Comparison of ENCODE assay signal across 1 cellular context in genomic region chr11:57530596-57531507, GRCh38.
A peak's percentile ranks its signal among the peaks of the same experiment; 100 is the strongest.
TF ChIP-seq lines count a peak whose summit lies in the region.

Gene TIMM10, minus strand, starts transcription at chr11:57530754. Its CDS starts 565 bp downstream, at chr11:57530189.

TF ChIP-seq in WTC11, 78 proteins besides CTCF, POLR2A, EP300 and RAD21 (continued from another document):
- TF ChIP-seq, protein P1, sequence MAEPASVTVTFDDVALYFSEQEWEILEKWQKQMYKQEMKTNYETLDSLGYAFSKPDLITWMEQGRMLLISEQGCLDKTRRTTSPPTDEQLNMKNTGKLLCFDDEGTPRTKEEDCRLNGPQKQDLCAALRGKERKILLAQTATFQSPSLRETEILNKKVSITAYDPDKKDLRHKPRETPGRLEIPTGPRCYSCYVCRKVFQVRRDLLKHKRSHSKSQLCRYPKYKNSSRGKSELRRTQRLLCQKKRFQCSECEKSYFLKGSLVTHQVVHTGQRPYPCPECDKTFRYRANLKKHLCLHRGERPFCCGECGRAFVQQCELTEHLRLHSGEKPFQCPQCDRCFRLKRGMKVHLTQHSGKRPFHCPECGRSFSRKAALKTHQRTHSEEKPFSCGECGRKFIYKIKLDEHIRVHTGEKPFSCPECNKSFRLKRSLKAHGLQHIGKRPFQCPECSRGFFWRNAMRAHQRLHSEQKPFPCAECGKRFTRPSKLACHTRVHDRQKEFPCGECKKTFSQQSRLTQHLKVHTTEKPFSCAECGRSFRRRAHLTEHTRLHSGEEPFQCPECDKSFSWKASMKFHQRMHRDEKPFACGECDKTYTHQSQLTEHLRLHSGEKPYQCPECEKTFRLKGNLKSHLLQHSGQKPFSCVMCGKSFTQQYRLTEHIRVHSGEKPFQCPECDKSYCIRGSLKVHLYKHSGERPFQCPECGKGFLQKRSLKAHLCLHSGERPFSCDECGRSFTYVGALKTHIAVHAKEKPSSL (CRISPR knock-in tag; conservative IDR thresholded peaks at IDR 0.05), result no peak
- TF ChIP-seq ZNF121 (CRISPR knock-in tag; IDR thresholded peaks at IDR 0.05) (no peak), NR2C2 (CRISPR knock-in tag; IDR thresholded peaks at IDR 0.05) (no peak), SMAD4 (CRISPR knock-in tag; IDR thresholded peaks at IDR 0.05) (no peak), CDX4 (CRISPR knock-in tag; IDR thresholded peaks at IDR 0.05; ENCODE audit: borderline replicate concordance) (no peak), IRF2 (CRISPR knock-in tag; IDR thresholded peaks at IDR 0.05; ENCODE audit: borderline replicate concordance, low read depth) (no peak), CBFB (CRISPR knock-in tag; IDR thresholded peaks at IDR 0.05; ENCODE audit: low read depth) (no peak), KAT7 (CRISPR knock-in tag; IDR thresholded peaks at IDR 0.05; ENCODE audit: borderline replicate concordance) (0 out of 2 replicates have a peak, but pooled peaks have one; percentile 10), ESRRA (CRISPR knock-in tag; IDR thresholded peaks at IDR 0.05; ENCODE audit: borderline replicate concordance) (no peak), SP1 (CRISPR knock-in tag; conservative IDR thresholded peaks at IDR 0.05) (peak; percentile 59), NFYB (CRISPR knock-in tag; conservative IDR thresholded peaks at IDR 0.05; ENCODE audit: low read depth) (no peak), ZNF423 (CRISPR knock-in tag; IDR thresholded peaks at IDR 0.05) (no peak), ETV6 (CRISPR knock-in tag; IDR thresholded peaks at IDR 0.05) (peak; percentile 45; the same call in 1 of the 2 replicates), ARID4B (CRISPR knock-in tag; IDR thresholded peaks at IDR 0.05; ENCODE audit: borderline replicate concordance) (peak; percentile 65; the same call in 1 of the 2 replicates), GABPB1 (CRISPR knock-in tag; IDR thresholded peaks at IDR 0.05) (peak; percentile 76)
- TF ChIP-seq, protein P2, sequence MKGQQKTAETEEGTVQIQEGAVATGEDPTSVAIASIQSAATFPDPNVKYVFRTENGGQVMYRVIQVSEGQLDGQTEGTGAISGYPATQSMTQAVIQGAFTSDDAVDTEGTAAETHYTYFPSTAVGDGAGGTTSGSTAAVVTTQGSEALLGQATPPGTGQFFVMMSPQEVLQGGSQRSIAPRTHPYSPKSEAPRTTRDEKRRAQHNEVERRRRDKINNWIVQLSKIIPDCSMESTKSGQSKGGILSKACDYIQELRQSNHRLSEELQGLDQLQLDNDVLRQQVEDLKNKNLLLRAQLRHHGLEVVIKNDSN (CRISPR knock-in tag; IDR thresholded peaks at IDR 0.05), result peak; percentile 80
- TF ChIP-seq, protein P3, sequence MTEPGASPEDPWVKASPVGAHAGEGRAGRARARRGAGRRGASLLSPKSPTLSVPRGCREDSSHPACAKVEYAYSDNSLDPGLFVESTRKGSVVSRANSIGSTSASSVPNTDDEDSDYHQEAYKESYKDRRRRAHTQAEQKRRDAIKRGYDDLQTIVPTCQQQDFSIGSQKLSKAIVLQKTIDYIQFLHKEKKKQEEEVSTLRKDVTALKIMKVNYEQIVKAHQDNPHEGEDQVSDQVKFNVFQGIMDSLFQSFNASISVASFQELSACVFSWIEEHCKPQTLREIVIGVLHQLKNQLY (CRISPR knock-in tag; IDR thresholded peaks at IDR 0.05), result no peak
- TF ChIP-seq, protein P4, sequence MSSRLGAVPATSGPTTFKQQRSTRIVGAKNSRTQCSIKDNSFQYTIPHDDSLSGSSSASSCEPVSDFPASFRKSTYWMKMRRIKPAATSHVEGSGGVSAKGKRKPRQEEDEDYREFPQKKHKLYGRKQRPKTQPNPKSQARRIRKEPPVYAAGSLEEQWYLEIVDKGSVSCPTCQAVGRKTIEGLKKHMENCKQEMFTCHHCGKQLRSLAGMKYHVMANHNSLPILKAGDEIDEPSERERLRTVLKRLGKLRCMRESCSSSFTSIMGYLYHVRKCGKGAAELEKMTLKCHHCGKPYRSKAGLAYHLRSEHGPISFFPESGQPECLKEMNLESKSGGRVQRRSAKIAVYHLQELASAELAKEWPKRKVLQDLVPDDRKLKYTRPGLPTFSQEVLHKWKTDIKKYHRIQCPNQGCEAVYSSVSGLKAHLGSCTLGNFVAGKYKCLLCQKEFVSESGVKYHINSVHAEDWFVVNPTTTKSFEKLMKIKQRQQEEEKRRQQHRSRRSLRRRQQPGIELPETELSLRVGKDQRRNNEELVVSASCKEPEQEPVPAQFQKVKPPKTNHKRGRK (CRISPR knock-in tag; IDR thresholded peaks at IDR 0.05; ENCODE audit: borderline replicate concordance), result no peak
- TF ChIP-seq, protein P5, sequence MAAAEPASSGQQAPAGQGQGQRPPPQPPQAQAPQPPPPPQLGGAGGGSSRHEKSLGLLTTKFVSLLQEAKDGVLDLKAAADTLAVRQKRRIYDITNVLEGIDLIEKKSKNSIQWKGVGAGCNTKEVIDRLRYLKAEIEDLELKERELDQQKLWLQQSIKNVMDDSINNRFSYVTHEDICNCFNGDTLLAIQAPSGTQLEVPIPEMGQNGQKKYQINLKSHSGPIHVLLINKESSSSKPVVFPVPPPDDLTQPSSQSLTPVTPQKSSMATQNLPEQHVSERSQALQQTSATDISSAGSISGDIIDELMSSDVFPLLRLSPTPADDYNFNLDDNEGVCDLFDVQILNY (CRISPR knock-in tag; IDR thresholded peaks at IDR 0.05), result no peak
- TF ChIP-seq, protein P6, sequence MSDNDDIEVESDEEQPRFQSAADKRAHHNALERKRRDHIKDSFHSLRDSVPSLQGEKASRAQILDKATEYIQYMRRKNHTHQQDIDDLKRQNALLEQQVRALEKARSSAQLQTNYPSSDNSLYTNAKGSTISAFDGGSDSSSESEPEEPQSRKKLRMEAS (CRISPR knock-in tag; IDR thresholded peaks at IDR 0.05), result peak; percentile 79
- TF ChIP-seq, protein P7, sequence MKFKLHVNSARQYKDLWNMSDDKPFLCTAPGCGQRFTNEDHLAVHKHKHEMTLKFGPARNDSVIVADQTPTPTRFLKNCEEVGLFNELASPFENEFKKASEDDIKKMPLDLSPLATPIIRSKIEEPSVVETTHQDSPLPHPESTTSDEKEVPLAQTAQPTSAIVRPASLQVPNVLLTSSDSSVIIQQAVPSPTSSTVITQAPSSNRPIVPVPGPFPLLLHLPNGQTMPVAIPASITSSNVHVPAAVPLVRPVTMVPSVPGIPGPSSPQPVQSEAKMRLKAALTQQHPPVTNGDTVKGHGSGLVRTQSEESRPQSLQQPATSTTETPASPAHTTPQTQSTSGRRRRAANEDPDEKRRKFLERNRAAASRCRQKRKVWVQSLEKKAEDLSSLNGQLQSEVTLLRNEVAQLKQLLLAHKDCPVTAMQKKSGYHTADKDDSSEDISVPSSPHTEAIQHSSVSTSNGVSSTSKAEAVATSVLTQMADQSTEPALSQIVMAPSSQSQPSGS (CRISPR knock-in tag; IDR thresholded peaks at IDR 0.05; ENCODE audit: borderline replicate concordance, low read depth), result no peak
